In the genomic region with DNA sequence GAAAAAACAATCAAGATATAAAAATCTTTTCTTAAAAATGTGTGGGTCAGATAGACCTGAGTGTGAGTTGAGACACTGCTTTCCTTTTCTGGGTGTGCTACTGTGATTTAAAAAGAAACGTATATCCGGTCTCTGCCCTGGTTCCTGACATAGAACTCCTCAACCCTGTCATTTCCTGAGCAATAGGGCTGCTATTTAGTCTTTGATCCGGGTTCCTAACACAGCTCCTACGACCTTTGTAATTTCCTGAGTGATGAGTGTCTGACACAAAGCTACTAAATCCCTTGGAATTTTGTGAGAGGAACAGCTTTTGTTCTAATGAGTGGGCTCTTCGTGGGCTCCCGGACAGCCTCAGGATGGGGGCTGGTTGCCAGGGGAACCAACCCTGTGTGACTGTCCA, we compare ENCODE assay signal across 12 cellular contexts.
DNase-seq lines count a peak whose midpoint lies in the region; ATAC-seq and TF ChIP-seq lines count a peak whose summit lies in the region.
"Had no signal": no experiment of that assay in that cellular context is flagged by ENCODE, and none has a peak within 500 bp of the region (broad histone marks: within the 10 kb centered on the region; RNA-seq: fewer than 3 reads in every experiment).

No MANE protein-coding gene starts in this region.

- H4K20me1 ChIP-seq in hepatocyte (ENCODE audit: insufficient read depth, poor library complexity, severe bottlenecking): no peaks in the 10 kb centered on the region

- no peaks in the 10 kb centered on the region for H3K36me3 ChIP-seq in hepatocyte (replicated peaks; ENCODE audit: insufficient read depth, low read depth)
- peaks cover 0 to under 1% of the 10 kb centered on the region in 2 donors for H3K36me3 ChIP-seq in vagina
- H3K36me3 ChIP-seq: SJCRH30 had no signal

- H3K27me3 ChIP-seq in hepatocyte: no peaks in the 10 kb centered on the region
- no peaks in the 10 kb centered on the region for H3K27me3 ChIP-seq in vagina
- H3K27me3 ChIP-seq: SJCRH30 had no signal

- H3K9me2 ChIP-seq in hepatocyte (replicated peaks; ENCODE audit: insufficient read depth): no peaks in the 10 kb centered on the region

- peak overlapping the region; percentile 1 for H3K4me2 ChIP-seq in hepatocyte

- H3K4me1 ChIP-seq in hepatocyte (ENCODE audit: insufficient read depth) (no peaks in the 10 kb centered on the region), vagina (peaks cover 16% of the 10 kb centered on the region)
- H3K4me1 ChIP-seq: SJCRH30 had no signal

- 13% methylated on average over 6 of the region's 6 CpGs for WGBS in hepatocyte (ENCODE audit: low lambda C conversion rate, missing lambda C conversion rate)

- no peak for DNase-seq in stimulated activated naive CD8-positive, alpha-beta T cell treated with anti-CD3 and anti-CD28 coated beads, Interleukin-15, amount 100 ng/mL, for 72 hours
- no peak for DNase-seq in stimulated activated naive CD8-positive, alpha-beta T cell treated with anti-CD3 and anti-CD28 coated beads, Interleukin-15, Interleukin-2, amounts not matched to agents 100 U/mL and 50 U/mL, for 24 hours
- no peak for DNase-seq in activated T-helper 2 cell treated with anti-CD3 and anti-CD28 coated beads, Interferon-gamma antibody, Interleukin-2, Interleukin-4, amounts not matched to agents 10 μg/mL and 5 μg/mL and 100 μg/mL, durations not matched to agents 14 hours and 24 hours and 36 hours (ENCODE audit: low spot score)
- no peak for DNase-seq in hepatocyte (ENCODE audit: low spot score)
- no peak for DNase-seq in vagina (ENCODE audit: extremely low spot score in 2 of 2)
- no peak for DNase-seq in D341Med (ENCODE audit: low spot score)
- DNase-seq in hepatic stellate cell (ENCODE audit: low spot score): no peak
- DNase-seq: activated effector memory CD4-positive, alpha-beta T cell treated with Interleukin-2 at 50 U/mL for 16 hours; Karpas-422; SJCRH30; stimulated activated CD4-positive, alpha-beta T cell treated with anti-CD3 and anti-CD28 coated beads, Interleukin-15, amount 100 ng/mL, for 24 hours had no signal

- H3K9me3 Mint-ChIP-seq in stimulated activated naive CD8-positive, alpha-beta T cell treated with anti-CD3 and anti-CD28 coated beads, Interleukin-15, amount 100 ng/mL, for 72 hours: no peaks in the 10 kb centered on the region
- H3K9me3 Mint-ChIP-seq in activated T-helper 2 cell treated with anti-CD3 and anti-CD28 coated beads, Interferon-gamma antibody, Interleukin-2, Interleukin-4, amounts not matched to agents 10 μg/mL and 5 μg/mL and 100 μg/mL, durations not matched to agents 14 hours and 24 hours and 36 hours: no peaks in the 10 kb centered on the region

- H3K27ac ChIP-seq in hepatocyte (peak overlapping the region; percentile 45), vagina (peak overlapping the region; percentile 52)
- H3K27ac ChIP-seq: SJCRH30 had no signal

- intact Hi-C loops in activated T-helper 2 cell treated with anti-CD3 and anti-CD28 coated beads, Interferon-gamma antibody, Interleukin-2, Interleukin-4, amounts not matched to agents 10 μg/mL and 5 μg/mL and 100 μg/mL, durations not matched to agents 14 hours and 24 hours and 36 hours (cut with micrococcal nuclease): no loop called here
- intact Hi-C loops in vagina (cut with DNase I): loop anchor here (10.0 kb wide), 1 partner anchor 164 kb away; the partner anchor contains the start of gene MLKL

- TF ChIP-seq POLR2A in vagina (IDR thresholded peaks at IDR 0.05): no peak

- no peak overlapping the region for H3K4me3 ChIP-seq in hepatocyte
- H3K4me3 ChIP-seq in vagina: no peak overlapping the region
- H3K4me3 ChIP-seq: SJCRH30 had no signal

- H3K79me2 ChIP-seq in hepatocyte: no peaks in the 10 kb centered on the region

- H2AFZ ChIP-seq in hepatocyte: no peak overlapping the region

- H3K4me1 Mint-ChIP-seq in stimulated activated naive CD8-positive, alpha-beta T cell treated with anti-CD3 and anti-CD28 coated beads, Interleukin-15, amount 100 ng/mL, for 72 hours: peaks cover 16% of the 10 kb centered on the region
- peaks cover 13% of the 10 kb centered on the region for H3K4me1 Mint-ChIP-seq in activated T-helper 2 cell treated with anti-CD3 and anti-CD28 coated beads, Interferon-gamma antibody, Interleukin-2, Interleukin-4, amounts not matched to agents 10 μg/mL and 5 μg/mL and 100 μg/mL, durations not matched to agents 14 hours and 24 hours and 36 hours (ENCODE audit: low read depth)

- peaks cover 11% of the 10 kb centered on the region for H3K36me3 Mint-ChIP-seq in activated T-helper 2 cell treated with anti-CD3 and anti-CD28 coated beads, Interferon-gamma antibody, Interleukin-2, Interleukin-4, amounts not matched to agents 10 μg/mL and 5 μg/mL and 100 μg/mL, durations not matched to agents 14 hours and 24 hours and 36 hours (ENCODE audit: low read depth)

- no peak for TF ChIP-seq CTCF in hepatocyte (IDR thresholded peaks at IDR 0.05; ENCODE audit: poor library complexity)
- no peak for TF ChIP-seq CTCF in vagina (IDR thresholded peaks at IDR 0.05)

- H3K9me3 ChIP-seq in hepatocyte (ENCODE audit: low read depth) (no peaks in the 10 kb centered on the region), vagina (no peaks in the 10 kb centered on the region)
- H3K9me3 ChIP-seq: SJCRH30 had no signal

- ATAC-seq in stimulated activated naive CD8-positive, alpha-beta T cell treated with anti-CD3 and anti-CD28 coated beads, Interleukin-15, amount 100 ng/mL, for 72 hours: no peak
- ATAC-seq in stimulated activated naive CD8-positive, alpha-beta T cell treated with anti-CD3 and anti-CD28 coated beads, Interleukin-15, Interleukin-2, amounts not matched to agents 100 U/mL and 50 U/mL, for 24 hours: no peak
- no peak for ATAC-seq in HG02763 (IDR thresholded peaks at IDR 0.05; ENCODE audit: unreplicated experiment)

- peak overlapping the region in 1 of 2 donors; percentile 54 for H3K4me3 Mint-ChIP-seq in stimulated activated naive CD8-positive, alpha-beta T cell treated with anti-CD3 and anti-CD28 coated beads, Interleukin-15, amount 100 ng/mL, for 72 hours
- H3K4me3 Mint-ChIP-seq in activated T-helper 2 cell treated with anti-CD3 and anti-CD28 coated beads, Interferon-gamma antibody, Interleukin-2, Interleukin-4, amounts not matched to agents 10 μg/mL and 5 μg/mL and 100 μg/mL, durations not matched to agents 14 hours and 24 hours and 36 hours (ENCODE audit: low read depth): no peak overlapping the region

- H3K27ac Mint-ChIP-seq in stimulated activated naive CD8-positive, alpha-beta T cell treated with anti-CD3 and anti-CD28 coated beads, Interleukin-15, amount 100 ng/mL, for 72 hours: peak overlapping the region; percentile 49 to 77
- peak overlapping the region; percentile 47 for H3K27ac Mint-ChIP-seq in activated T-helper 2 cell treated with anti-CD3 and anti-CD28 coated beads, Interferon-gamma antibody, Interleukin-2, Interleukin-4, amounts not matched to agents 10 μg/mL and 5 μg/mL and 100 μg/mL, durations not matched to agents 14 hours and 24 hours and 36 hours

- no peaks in the 10 kb centered on the region for H3K27me3 Mint-ChIP-seq in stimulated activated naive CD8-positive, alpha-beta T cell treated with anti-CD3 and anti-CD28 coated beads, Interleukin-15, amount 100 ng/mL, for 72 hours
- no peaks in the 10 kb centered on the region for H3K27me3 Mint-ChIP-seq in activated T-helper 2 cell treated with anti-CD3 and anti-CD28 coated beads, Interferon-gamma antibody, Interleukin-2, Interleukin-4, amounts not matched to agents 10 μg/mL and 5 μg/mL and 100 μg/mL, durations not matched to agents 14 hours and 24 hours and 36 hours (ENCODE audit: low read depth)
